8 cellular contexts compared by ENCODE assay signal in the genomic region with DNA sequence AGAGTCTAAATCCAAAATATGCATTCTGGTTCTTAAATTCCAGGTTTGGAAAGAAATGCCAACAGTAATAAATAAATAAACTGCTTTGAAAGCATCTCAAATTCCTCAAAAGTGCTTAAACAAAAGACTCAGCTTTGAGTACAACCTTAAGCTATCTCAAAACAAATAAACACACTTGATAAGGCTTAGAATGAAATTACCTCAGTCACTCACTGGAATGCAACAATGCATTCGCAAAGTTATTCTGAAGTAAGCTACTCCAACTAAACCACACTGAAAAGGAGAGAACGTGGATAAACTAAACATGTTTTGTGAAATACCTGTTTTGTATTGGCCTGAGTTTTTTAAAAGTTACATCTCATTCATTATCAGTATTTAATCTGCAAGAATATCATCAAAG. TPM values are rescaled to one million over a fixed set of nuclear protein-coding genes. Genes with fewer than 3 reads are reported as not detected.
DNase-seq lines count a peak whose midpoint lies in the region; ATAC-seq and TF ChIP-seq lines count a peak whose summit lies in the region.

No MANE protein-coding gene starts in this region.

- H3K4me2 ChIP-seq in MM.1S (ENCODE audit: low read depth, low read length) = peak overlapping the region; percentile 81
- peak overlapping the region; percentile 45 for H3K4me2 ChIP-seq in neural cell (ENCODE audit: low read length)

- H3K27ac ChIP-seq in CD4-positive, alpha-beta memory T cell (ENCODE audit: low read depth, low read length) = no peak overlapping the region
- H3K27ac ChIP-seq in MM.1S (ENCODE audit: low read length) (peak overlapping the region; percentile 39; the same call in 1 of the 2 replicates), duodenal mucosa (ENCODE audit: low read depth, low read length) (no peak overlapping the region), neural cell (ENCODE audit: low read length) (no peak overlapping the region)

- intact Hi-C loops in CD4-positive, alpha-beta memory T cell (cut with micrococcal nuclease) = loop anchor here (5.0 kb wide), 2 partner anchors 76 to 171 kb away; partner anchors contain the start of genes EAPP and SNX6
- intact Hi-C loops in posterior cingulate gyrus (cut with DNase I) = loop anchor here (5.0 kb wide), 1 partner anchor 76 kb away; the partner anchor contains the start of gene EAPP

- TF ChIP-seq RAD21 in neural cell (conservative IDR thresholded peaks at IDR 0.05) = no peak

- H3K4me3 ChIP-seq in CD4-positive, alpha-beta memory T cell (ENCODE audit: low read length in 2 of 2) = no peak overlapping the region
- peak overlapping the region; percentile 72 for H3K4me3 ChIP-seq in MM.1S (ENCODE audit: low read length)
- H3K4me3 ChIP-seq in duodenal mucosa (ENCODE audit: low read depth in 1 of 2, low read length in 2 of 2) = peak overlapping the region; percentile 80 to 86
- peak overlapping the region; percentile 82 for H3K4me3 ChIP-seq in neural cell (ENCODE audit: low read length)

- peaks cover 20% of the 10 kb centered on the region for H3K4me1 ChIP-seq in CD4-positive, alpha-beta memory T cell (ENCODE audit: insufficient read depth, low read length)
- H3K4me1 ChIP-seq in MM.1S (ENCODE audit: low read length) (peaks cover 11% of the 10 kb centered on the region), duodenal mucosa (ENCODE audit: control insufficient read depth in 1 of 2, insufficient read depth in 2 of 2, low read length in 2 of 2) (peaks cover 24 to 26% of the 10 kb centered on the region in 2 donors)

- POLR2A ChIA-PET in CD4-positive, alpha-beta memory T cell (lab: Charles Lee; ENCODE audit: partially characterized antibody) = no interaction called here

- H3K4me1 Mint-ChIP-seq in CD4-positive, alpha-beta memory T cell = peaks cover 11 to 20% (median 16%) of the 10 kb centered on the region in 4 donors

- peak overlapping the region in 5 of 7 donors; percentile 80 to 98 (median 94) for H3K27ac Mint-ChIP-seq in CD4-positive, alpha-beta memory T cell

- H2AFZ ChIP-seq in MM.1S (ENCODE audit: low read length) = no peak overlapping the region
- H2AFZ ChIP-seq in neural cell (ENCODE audit: low read depth, low read length) = no peak overlapping the region

- no peaks in the 10 kb centered on the region; the same call in 1 of the 2 replicates for H3F3A ChIP-seq in MM.1S (ENCODE audit: insufficient read depth, low read length)
- H3F3A ChIP-seq in neural cell (ENCODE audit: insufficient read depth, low read length, poor library complexity, severe bottlenecking) = no peaks in the 10 kb centered on the region

- H4K20me1 ChIP-seq in MM.1S (ENCODE audit: insufficient read depth, low read length) (no peaks in the 10 kb centered on the region), neural cell (ENCODE audit: insufficient read depth) (no peaks in the 10 kb centered on the region)

- CTCF ChIA-PET in CD4-positive, alpha-beta memory T cell (lab: Charles Lee; ENCODE audit: partially characterized antibody) = no interaction called here

- peaks cover 0 to 3% of the 10 kb centered on the region in 2 donors for H3K36me3 Mint-ChIP-seq in CD4-positive, alpha-beta memory T cell

- TF ChIP-seq CTCF in MM.1S (IDR thresholded peaks at IDR 0.05; ENCODE audit: low read length) (no peak), neural cell (IDR thresholded peaks at IDR 0.05; ENCODE audit: poor library complexity, severe bottlenecking) (no peak)

- no peaks in the 10 kb centered on the region for H3K27me3 Mint-ChIP-seq in CD4-positive, alpha-beta memory T cell

- H3K9me3 Mint-ChIP-seq in CD4-positive, alpha-beta memory T cell = no peaks in the 10 kb centered on the region

- no peak for TF ChIP-seq EP300 in neural cell (conservative IDR thresholded peaks at IDR 0.05; ENCODE audit: poor library complexity, severe bottlenecking)

- peaks cover 39% of the 10 kb centered on the region for H3K79me2 ChIP-seq in MM.1S (ENCODE audit: low read length)
- peaks cover 24% of the 10 kb centered on the region for H3K79me2 ChIP-seq in neural cell (replicated peaks; ENCODE audit: insufficient read depth, low read length)

- peak overlapping the region; percentile 7 to 95 (median 93) for H3K4me3 Mint-ChIP-seq in CD4-positive, alpha-beta memory T cell

- no peaks in the 10 kb centered on the region for H3K27me3 ChIP-seq in CD4-positive, alpha-beta memory T cell (ENCODE audit: insufficient read depth, low read length)
- H3K27me3 ChIP-seq in MM.1S (replicated peaks; ENCODE audit: insufficient read depth, low read length) = no peaks in the 10 kb centered on the region
- no peaks in the 10 kb centered on the region for H3K27me3 ChIP-seq in duodenal mucosa (ENCODE audit: control insufficient read depth in 1 of 2, insufficient read depth in 2 of 2, low read length in 2 of 2)
- H3K27me3 ChIP-seq in neural cell (ENCODE audit: insufficient read depth, low read depth, low read length) = no peaks in the 10 kb centered on the region

- DNase-seq in CD4-positive, alpha-beta memory T cell = no peak
- no peak for DNase-seq in MM.1S
- no peak for DNase-seq in posterior cingulate gyrus
- DNase-seq in islet precursor cell = no peak

- H3K9ac ChIP-seq in MM.1S (ENCODE audit: low read length) (peak overlapping the region; percentile 62; the same call in 1 of the 2 replicates), duodenal mucosa (ENCODE audit: low read depth in 1 of 2, low read length in 2 of 2) (peak overlapping the region; percentile 22 to 80), neural cell (ENCODE audit: low read length) (peak overlapping the region; percentile 79)

- no peaks in the 10 kb centered on the region for H3K9me2 ChIP-seq in MM.1S (replicated peaks; ENCODE audit: insufficient read depth, low read length)
- no peaks in the 10 kb centered on the region for H3K9me2 ChIP-seq in neural cell (ENCODE audit: insufficient read depth, low read length)

- no peaks in the 10 kb centered on the region for H3K9me3 ChIP-seq in CD4-positive, alpha-beta memory T cell (ENCODE audit: control insufficient read depth in 1 of 2, low read length in 2 of 2)
- H3K9me3 ChIP-seq in MM.1S (replicated peaks; ENCODE audit: insufficient read depth, low read length) (no peaks in the 10 kb centered on the region), duodenal mucosa (ENCODE audit: control insufficient read depth in 1 of 2, low read length in 2 of 2) (no peaks in the 10 kb centered on the region), neural cell (ENCODE audit: low read length) (no peaks in the 10 kb centered on the region)

- ATAC-seq in GM21381 (IDR thresholded peaks at IDR 0.05; ENCODE audit: unreplicated experiment) (no peak), GM19397 (IDR thresholded peaks at IDR 0.05; ENCODE audit: unreplicated experiment) (no peak)

- no peaks in the 10 kb centered on the region for H3K36me3 ChIP-seq in CD4-positive, alpha-beta memory T cell (ENCODE audit: insufficient read depth, low read length)
- H3K36me3 ChIP-seq in MM.1S (replicated peaks; ENCODE audit: insufficient read depth, low read length) = no peaks in the 10 kb centered on the region
- peaks cover 0 to 4% of the 10 kb centered on the region in 2 donors for H3K36me3 ChIP-seq in duodenal mucosa (ENCODE audit: control insufficient read depth in 1 of 2, insufficient read depth in 2 of 2, low read length in 2 of 2)
- no peaks in the 10 kb centered on the region for H3K36me3 ChIP-seq in neural cell (ENCODE audit: insufficient read depth, low read length)

TF ChIP-seq in neural cell, 6 proteins besides CTCF, POLR2A, EP300 and RAD21:
- no peak for TF ChIP-seq TAF1 (IDR thresholded peaks at IDR 0.05; ENCODE audit: low read depth)
- TF ChIP-seq, protein P1, sequence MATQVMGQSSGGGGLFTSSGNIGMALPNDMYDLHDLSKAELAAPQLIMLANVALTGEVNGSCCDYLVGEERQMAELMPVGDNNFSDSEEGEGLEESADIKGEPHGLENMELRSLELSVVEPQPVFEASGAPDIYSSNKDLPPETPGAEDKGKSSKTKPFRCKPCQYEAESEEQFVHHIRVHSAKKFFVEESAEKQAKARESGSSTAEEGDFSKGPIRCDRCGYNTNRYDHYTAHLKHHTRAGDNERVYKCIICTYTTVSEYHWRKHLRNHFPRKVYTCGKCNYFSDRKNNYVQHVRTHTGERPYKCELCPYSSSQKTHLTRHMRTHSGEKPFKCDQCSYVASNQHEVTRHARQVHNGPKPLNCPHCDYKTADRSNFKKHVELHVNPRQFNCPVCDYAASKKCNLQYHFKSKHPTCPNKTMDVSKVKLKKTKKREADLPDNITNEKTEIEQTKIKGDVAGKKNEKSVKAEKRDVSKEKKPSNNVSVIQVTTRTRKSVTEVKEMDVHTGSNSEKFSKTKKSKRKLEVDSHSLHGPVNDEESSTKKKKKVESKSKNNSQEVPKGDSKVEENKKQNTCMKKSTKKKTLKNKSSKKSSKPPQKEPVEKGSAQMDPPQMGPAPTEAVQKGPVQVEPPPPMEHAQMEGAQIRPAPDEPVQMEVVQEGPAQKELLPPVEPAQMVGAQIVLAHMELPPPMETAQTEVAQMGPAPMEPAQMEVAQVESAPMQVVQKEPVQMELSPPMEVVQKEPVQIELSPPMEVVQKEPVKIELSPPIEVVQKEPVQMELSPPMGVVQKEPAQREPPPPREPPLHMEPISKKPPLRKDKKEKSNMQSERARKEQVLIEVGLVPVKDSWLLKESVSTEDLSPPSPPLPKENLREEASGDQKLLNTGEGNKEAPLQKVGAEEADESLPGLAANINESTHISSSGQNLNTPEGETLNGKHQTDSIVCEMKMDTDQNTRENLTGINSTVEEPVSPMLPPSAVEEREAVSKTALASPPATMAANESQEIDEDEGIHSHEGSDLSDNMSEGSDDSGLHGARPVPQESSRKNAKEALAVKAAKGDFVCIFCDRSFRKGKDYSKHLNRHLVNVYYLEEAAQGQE (IDR thresholded peaks at IDR 0.05; ENCODE audit: borderline replicate concordance) = no peak
- TF ChIP-seq MXI1 (conservative IDR thresholded peaks at IDR 0.05; ENCODE audit: poor library complexity, severe bottlenecking) = no peak
- no peak for TF ChIP-seq EZH2 (IDR thresholded peaks at IDR 0.05; ENCODE audit: borderline replicate concordance, insufficient read depth, low read length, poor library complexity, severe bottlenecking)
- TF ChIP-seq POLR2AphosphoS5 (IDR thresholded peaks at IDR 0.05) = no peak
- TF ChIP-seq SMC3 (conservative IDR thresholded peaks at IDR 0.05; ENCODE audit: poor library complexity) = no peak

RNA-seq across cellular contexts. Expression of gene SPTSSA, which starts 1.2 kb away (rescaled TPM):
- 1 to 10 TPM; 2.1 to 3.0 TPM for total RNA-seq in CD4-positive, alpha-beta memory T cell
- 1 to 10 TPM; 7.6 to 9.5 TPM for polyA plus RNA-seq in CD4-positive, alpha-beta memory T cell
- 16.0 and 20.4 TPM in 2 replicates for polyA plus RNA-seq in neural cell
- polyA minus RNA-seq in neural cell = 8.3 and 10.7 TPM in 2 replicates

Comparison
In these comparisons a context has a peak if more than half of its experiments do, and no peak if none do; other contexts are left out.
1. H3K4me3 ChIP-seq: peak in MM.1S (single experiment), duodenal mucosa (2 of 2) and neural cell (single experiment); none in CD4-positive, alpha-beta memory T cell (0 of 2).
2. Peak in every context shown above with its lines, with median percentiles within 50 percentile points of each other: H3K9ac ChIP-seq.